In the genomic region with DNA sequence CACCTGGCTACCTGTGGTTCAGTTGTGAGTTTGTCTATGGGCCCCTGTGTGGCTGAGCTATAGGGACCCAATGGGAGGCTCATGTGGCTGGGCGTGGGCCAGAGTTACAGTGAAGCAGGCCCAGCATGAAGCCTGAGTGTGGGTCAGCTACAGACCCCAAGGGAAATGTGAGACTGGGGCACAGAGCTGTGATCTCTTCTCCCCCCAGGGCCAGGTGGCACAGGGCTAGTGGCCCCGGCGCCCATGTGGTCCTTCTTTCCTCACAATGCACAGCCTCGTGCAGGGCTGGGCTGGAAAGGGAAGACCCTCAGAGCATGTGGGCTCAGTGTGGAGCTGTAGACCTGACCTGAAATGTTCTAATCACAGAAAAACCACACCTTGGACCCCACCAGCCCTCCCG, we compare ENCODE assay signal across 34 cellular contexts.
"Had no signal": no experiment of that assay in that cellular context is flagged by ENCODE, and none has a peak within 500 bp of the region (broad histone marks: within the 10 kb centered on the region; RNA-seq: fewer than 3 reads in every experiment).

No MANE protein-coding gene starts in this region.

- H3K9me3 Mint-ChIP-seq: activated B cell treated with CpG ODN at 0.5 μM for 24 hours; activated CD4-positive, alpha-beta memory T cell treated with anti-CD3 and anti-CD28 coated beads for 36 hours; activated naive CD4-positive, alpha-beta T cell treated with anti-CD3 and anti-CD28 coated beads, Interleukin-2, amount 10 ng/mL, durations not matched to agents 7 days and 5 days; activated naive CD4-positive, alpha-beta T cell treated with anti-CD3 and anti-CD28 coated beads, Interleukin-2, amount 50 U/mL, for 72 hours; activated naive CD8-positive, alpha-beta T cell treated with anti-CD3 and anti-CD28 coated beads, Interleukin-2, amount 10 ng/mL, durations not matched to agents 7 days and 5 days; activated T-helper 1 cell treated with anti-CD3 and anti-CD28 coated beads, Interleukin-12 subunit alpha, Interleukin-12 subunit beta, Interleukin-2, Interleukin-4 antibody, amounts not matched to agents 30 ng/mL and 10 ng/mL and 1 ng/mL, durations not matched to agents 14 hours and 24 hours and 36 hours; activated T-helper 2 cell treated with anti-CD3 and anti-CD28 coated beads, Interferon-gamma antibody, Interleukin-2, Interleukin-4, amounts not matched to agents 10 μg/mL and 5 μg/mL and 100 μg/mL, durations not matched to agents 14 hours and 24 hours and 36 hours; dendritic cell treated with granulocyte-macrophage colony-stimulating factor and Interleukin-4, amounts not matched to agents 40 ng/mL and 50 ng/mL, for 4 days; effector memory CD8-positive, alpha-beta T cell; T-helper 2 cell treated with Interferon-gamma antibody and Interleukin-4, amounts not matched to agents 5 μg/mL and 100 μg/mL, for 36 hours had no signal

- H3K36me3 ChIP-seq: esophagus muscularis mucosa, gastroesophageal sphincter, WERI-Rb-1 had no signal

- H3K4me1 ChIP-seq: esophagus muscularis mucosa, foreskin keratinocyte, gastroesophageal sphincter had no signal

- H3K4me1 Mint-ChIP-seq: activated B cell treated with CpG ODN at 0.5 μM for 24 hours; activated CD8-positive, alpha-beta memory T cell treated with anti-CD3 and anti-CD28 coated beads, Interleukin-2, amount 10 ng/mL, durations not matched to agents 7 days and 5 days; activated naive CD4-positive, alpha-beta T cell treated with anti-CD3 and anti-CD28 coated beads, Interleukin-2, amount 10 ng/mL, durations not matched to agents 7 days and 5 days; activated naive CD8-positive, alpha-beta T cell treated with anti-CD3 and anti-CD28 coated beads, Interleukin-2, amount 10 ng/mL, durations not matched to agents 7 days and 5 days had no signal

- H3K27ac ChIP-seq: coronary artery, esophagus muscularis mucosa, foreskin keratinocyte, gastroesophageal sphincter, WERI-Rb-1 had no signal

- DNase-seq: activated B cell treated with CpG ODN at 0.5 μM for 24 hours; activated CD4-positive, alpha-beta memory T cell treated with anti-CD3 and anti-CD28 coated beads for 36 hours; activated CD4-positive, alpha-beta T cell treated with anti-CD3 and anti-CD28 coated beads for 48 hours; activated CD4-positive, alpha-beta T cell treated with anti-CD3 and anti-CD28 coated beads, Interleukin-2, amount 50 U/mL, for 1 hour; activated CD8-positive, alpha-beta memory T cell treated with anti-CD3 and anti-CD28 coated beads, Interleukin-2, amount 10 ng/mL, durations not matched to agents 7 days and 5 days; activated CD8-positive, alpha-beta memory T cell treated with anti-CD3 and anti-CD28 coated beads, Interleukin-2, amount 50 U/mL, for 4 hours; activated CD8-positive, alpha-beta T cell treated with anti-CD3 and anti-CD28 coated beads, Interleukin-2, amount 10 ng/mL, durations not matched to agents 7 days and 5 days; activated effector memory CD4-positive, alpha-beta T cell treated with anti-CD3 and anti-CD28 coated beads, Interleukin-2, amount 50 U/mL, for 16 hours; activated naive CD4-positive, alpha-beta T cell; activated naive CD4-positive, alpha-beta T cell treated with anti-CD3 and anti-CD28 coated beads, Interleukin-2, amount 10 ng/mL, durations not matched to agents 7 days and 5 days; activated naive CD8-positive, alpha-beta T cell treated with anti-CD3 and anti-CD28 coated beads, Interleukin-2, amount 10 ng/mL, durations not matched to agents 7 days and 5 days; activated T-cell treated with anti-CD3 and anti-CD28 coated beads, Interleukin-2, amount 50 U/mL, for 1 hour; activated T-cell treated with anti-CD3 and anti-CD28 coated beads, Interleukin-2, amount 50 U/mL, for 48 hours; anterior cingulate cortex; central memory CD4-positive, alpha-beta T cell; cerebellar nuclear complex; effector CD4-positive, alpha-beta T cell; effector memory CD8-positive, alpha-beta T cell; erythroblast; head of caudate nucleus; T-helper 1 cell; T-helper 17 cell; T1000; WERI-Rb-1 had no signal

- H3K36me3 Mint-ChIP-seq: activated CD4-positive, alpha-beta memory T cell treated with anti-CD3 and anti-CD28 coated beads for 36 hours; activated CD8-positive, alpha-beta memory T cell treated with anti-CD3 and anti-CD28 coated beads, Interleukin-2, amount 10 ng/mL, durations not matched to agents 7 days and 5 days; activated naive CD4-positive, alpha-beta T cell treated with anti-CD3 and anti-CD28 coated beads, Interleukin-2, amount 10 ng/mL, durations not matched to agents 7 days and 5 days; activated naive CD4-positive, alpha-beta T cell treated with anti-CD3 and anti-CD28 coated beads, Interleukin-2, amount 50 U/mL, for 72 hours; activated naive CD8-positive, alpha-beta T cell treated with anti-CD3 and anti-CD28 coated beads, Interleukin-2, amount 10 ng/mL, durations not matched to agents 7 days and 5 days had no signal

- H3K9me3 ChIP-seq: esophagus muscularis mucosa, gastroesophageal sphincter had no signal

- H3K4me3 Mint-ChIP-seq: activated B cell treated with CpG ODN at 0.5 μM for 24 hours; activated CD4-positive, alpha-beta memory T cell treated with anti-CD3 and anti-CD28 coated beads for 36 hours; activated CD8-positive, alpha-beta memory T cell treated with anti-CD3 and anti-CD28 coated beads, Interleukin-2, amount 10 ng/mL, durations not matched to agents 7 days and 5 days; activated CD8-positive, alpha-beta T cell treated with anti-CD3 and anti-CD28 coated beads, Interleukin-2, amount 10 ng/mL, durations not matched to agents 7 days and 5 days; activated naive CD4-positive, alpha-beta T cell treated with anti-CD3 and anti-CD28 coated beads, Interleukin-2, amount 10 ng/mL, durations not matched to agents 7 days and 5 days; activated naive CD8-positive, alpha-beta T cell treated with anti-CD3 and anti-CD28 coated beads, Interleukin-2, amount 10 ng/mL, durations not matched to agents 7 days and 5 days; activated T-helper 1 cell treated with anti-CD3 and anti-CD28 coated beads, Interleukin-12 subunit alpha, Interleukin-12 subunit beta, Interleukin-2, Interleukin-4 antibody, amounts not matched to agents 30 ng/mL and 10 ng/mL and 1 ng/mL, durations not matched to agents 14 hours and 24 hours and 36 hours; dendritic cell treated with granulocyte-macrophage colony-stimulating factor and Interleukin-4, amounts not matched to agents 40 ng/mL and 50 ng/mL, for 4 days; effector memory CD8-positive, alpha-beta T cell; T-helper 17 cell; T-helper 2 cell treated with Interferon-gamma antibody and Interleukin-4, amounts not matched to agents 5 μg/mL and 100 μg/mL, for 36 hours had no signal

- H3K4me3 ChIP-seq: coronary artery, esophagus muscularis mucosa, gastroesophageal sphincter had no signal

- ATAC-seq: activated CD4-positive, CD25-positive, alpha-beta regulatory T cell treated with anti-CD3 and anti-CD28 coated beads, Interleukin-2, amount 50 U/mL, for 24 hours; activated CD8-positive, alpha-beta memory T cell treated with anti-CD3 and anti-CD28 coated beads, Interleukin-2, amount 10 ng/mL, durations not matched to agents 7 days and 5 days; activated CD8-positive, alpha-beta T cell treated with anti-CD3 and anti-CD28 coated beads, Interleukin-2, amount 10 ng/mL, durations not matched to agents 7 days and 5 days; activated naive CD4-positive, alpha-beta T cell treated with anti-CD3 and anti-CD28 coated beads, Interleukin-2, amount 50 U/mL, for 72 hours; effector memory CD8-positive, alpha-beta T cell; foreskin keratinocyte; gastroesophageal sphincter; T-helper 17 cell had no signal

- H3K27ac Mint-ChIP-seq: activated B cell treated with CpG ODN at 0.5 μM for 24 hours; activated CD4-positive, alpha-beta memory T cell treated with anti-CD3 and anti-CD28 coated beads for 36 hours; activated CD8-positive, alpha-beta memory T cell treated with anti-CD3 and anti-CD28 coated beads, Interleukin-2, amount 10 ng/mL, durations not matched to agents 7 days and 5 days; activated CD8-positive, alpha-beta T cell treated with anti-CD3 and anti-CD28 coated beads, Interleukin-2, amount 10 ng/mL, durations not matched to agents 7 days and 5 days; activated naive CD4-positive, alpha-beta T cell treated with anti-CD3 and anti-CD28 coated beads, Interleukin-2, amount 10 ng/mL, durations not matched to agents 7 days and 5 days; activated naive CD4-positive, alpha-beta T cell treated with anti-CD3 and anti-CD28 coated beads, Interleukin-2, amount 50 U/mL, for 72 hours; activated naive CD8-positive, alpha-beta T cell treated with anti-CD3 and anti-CD28 coated beads, Interleukin-2, amount 10 ng/mL, durations not matched to agents 7 days and 5 days; activated T-helper 1 cell treated with anti-CD3 and anti-CD28 coated beads, Interleukin-12 subunit alpha, Interleukin-12 subunit beta, Interleukin-2, Interleukin-4 antibody, amounts not matched to agents 30 ng/mL and 10 ng/mL and 1 ng/mL, durations not matched to agents 14 hours and 24 hours and 36 hours; activated T-helper 2 cell treated with anti-CD3 and anti-CD28 coated beads, Interferon-gamma antibody, Interleukin-2, Interleukin-4, amounts not matched to agents 10 μg/mL and 5 μg/mL and 100 μg/mL, durations not matched to agents 14 hours and 24 hours and 36 hours; dendritic cell treated with granulocyte-macrophage colony-stimulating factor and Interleukin-4, amounts not matched to agents 40 ng/mL and 50 ng/mL, for 4 days; effector memory CD8-positive, alpha-beta T cell; T-helper 17 cell; T-helper 2 cell treated with Interferon-gamma antibody and Interleukin-4, amounts not matched to agents 5 μg/mL and 100 μg/mL, for 36 hours had no signal
